In the genomic region with DNA sequence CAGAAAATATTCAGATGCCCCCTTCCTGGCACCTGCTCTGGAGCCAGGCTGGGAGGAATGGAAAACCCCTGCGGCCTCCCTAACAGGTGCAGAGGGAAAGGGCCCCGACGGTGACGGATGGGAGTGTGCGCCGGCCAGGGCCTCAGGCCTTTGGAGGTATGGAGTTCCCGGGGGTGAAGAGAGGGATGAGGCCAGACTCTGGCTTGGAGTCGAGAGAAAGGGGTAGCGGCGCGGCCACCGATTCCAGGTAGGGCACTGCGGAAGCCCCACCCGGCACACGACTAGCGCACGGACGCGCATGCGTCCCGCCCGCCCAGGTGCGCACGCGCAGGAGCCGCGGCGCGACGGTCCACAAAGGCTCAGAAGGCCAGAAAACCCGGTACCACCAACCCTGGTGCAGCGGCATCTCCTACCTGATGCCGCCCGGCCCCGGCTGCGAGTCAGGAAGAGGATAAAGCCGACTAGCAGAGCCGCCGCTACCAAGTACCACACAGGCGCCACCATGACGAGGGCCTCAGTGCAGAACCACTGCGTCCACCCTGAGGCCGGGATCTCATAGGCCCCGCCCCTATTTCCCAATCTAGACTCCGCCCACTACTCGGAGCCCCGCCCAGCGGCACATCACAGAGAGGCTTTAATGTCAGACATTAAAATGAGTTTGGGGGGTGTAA, we compare ENCODE assay signal across 8 cellular contexts. TPM values are rescaled to one million over a fixed set of nuclear protein-coding genes. Genes with fewer than 3 reads are reported as not detected.
DNase-seq lines count a peak whose midpoint lies in the region; TF ChIP-seq lines count a peak whose summit lies in the region.

DDRGK1 (minus strand) TSS at position 559 of the 671 bp plus-strand sequence; CDS start at position 504, 55 bp downstream.

- TF ChIP-seq EP300 in ovary (IDR thresholded peaks at IDR 0.05), result no peak

- POLR2A ChIA-PET in HEK293T (lab: Yijun Ruan, JAX), result interaction anchor here (1.4 to 1.7 kb wide), 2 partner anchors 12 to 20 kb away, joined by 5 to 8 read pairs; no protein-coding TSS in a partner anchor

- peak within 1 kb of the TSS; percentile 70 for H3K4me3 ChIP-seq in ovary
- peak within 1 kb of the TSS; percentile 84 for H3K4me3 ChIP-seq in thymus (ENCODE audit: low read length)

- TF ChIP-seq POLR2A in ovary (IDR thresholded peaks at IDR 0.05), result peak; percentile 83

- intact Hi-C loops in ovary (cut with DNase I), result no loop called here

- WGBS in ovary, 3 donors, result 0 to 1% (median 1%) methylated on average over 42 to 48 of the region's 48 CpGs
- WGBS in thymus, result under 1% methylated on average over 48 of the region's 48 CpGs

- peaks cover 23% of the 10 kb centered on the region for H3K4me1 Mint-ChIP-seq in activated naive CD8-positive, alpha-beta T cell (ENCODE audit: low read depth)
- peaks cover 1% of the 10 kb centered on the region for H3K4me1 Mint-ChIP-seq in glutamatergic neuron (ENCODE audit: low read depth, unreplicated experiment)

- peak within 1 kb of the TSS; percentile 96 for H3K4me3 Mint-ChIP-seq in activated naive CD8-positive, alpha-beta T cell
- peak within 1 kb of the TSS; percentile 95 for H3K4me3 Mint-ChIP-seq in glutamatergic neuron (ENCODE audit: unreplicated experiment)

- H3K27me3 ChIP-seq in ovary (no peaks in the 10 kb centered on the region), thymus (ENCODE audit: control insufficient read depth, insufficient read depth) (no peaks in the 10 kb centered on the region)

- H3K36me3 ChIP-seq in ovary, result no peaks in the 10 kb centered on the region
- peaks cover 13% of the 10 kb centered on the region for H3K36me3 ChIP-seq in thymus (ENCODE audit: control insufficient read depth, insufficient read depth)

- peaks cover 7% of the 10 kb centered on the region for H3K4me1 ChIP-seq in ovary (ENCODE audit: insufficient read depth)
- H3K4me1 ChIP-seq in thymus (ENCODE audit: control insufficient read depth, insufficient read depth, low read length), result peaks cover 8% of the 10 kb centered on the region

- H3K36me3 Mint-ChIP-seq in activated naive CD8-positive, alpha-beta T cell, result peaks cover 6% of the 10 kb centered on the region
- H3K36me3 Mint-ChIP-seq in glutamatergic neuron (ENCODE audit: unreplicated experiment), result no peaks in the 10 kb centered on the region

- peak within 1 kb of the TSS; percentile 94 for H3K27ac Mint-ChIP-seq in activated naive CD8-positive, alpha-beta T cell
- H3K27ac Mint-ChIP-seq in glutamatergic neuron (ENCODE audit: unreplicated experiment), result peak within 1 kb of the TSS; percentile 82

- H3K27ac ChIP-seq in ovary (peak within 1 kb of the TSS; percentile 24 to 68), thymus (ENCODE audit: low read depth) (peak within 1 kb of the TSS; percentile 94)

- DNase-seq in GM03348 (ENCODE audit: low spot score) (peak; percentile 96), HEK293T (ENCODE audit: extremely low spot score) (peak; percentile 92), NAMALWA (ENCODE audit: low spot score) (peak; percentile 90), SKM-1 treated with dmso at 0.1 percent for 144 hours (lab: John Stamatoyannopoulos, UW; ENCODE audit: unreplicated experiment) (peak; percentile 28), glutamatergic neuron (peak; percentile 88), ovary (peak; percentile 86 to 95 (median 93))

- no peaks in the 10 kb centered on the region for H3K9me3 Mint-ChIP-seq in activated naive CD8-positive, alpha-beta T cell (ENCODE audit: low read depth)
- H3K9me3 Mint-ChIP-seq in glutamatergic neuron (ENCODE audit: unreplicated experiment), result peaks cover 2% of the 10 kb centered on the region

- no peaks in the 10 kb centered on the region for H3K27me3 Mint-ChIP-seq in activated naive CD8-positive, alpha-beta T cell
- no peaks in the 10 kb centered on the region for H3K27me3 Mint-ChIP-seq in glutamatergic neuron (ENCODE audit: unreplicated experiment)

- H3K9me3 ChIP-seq in ovary (no peaks in the 10 kb centered on the region), thymus (ENCODE audit: control insufficient read depth) (no peaks in the 10 kb centered on the region)

- CTCF ChIA-PET in HEK293T (lab: Yijun Ruan, JAX), result no interaction called here

- TF ChIP-seq CTCF in glutamatergic neuron (IDR thresholded peaks at IDR 0.05; ENCODE audit: partially characterized antibody, unreplicated experiment) (no peak), ovary (IDR thresholded peaks at IDR 0.05) (peak in 1 of 3 donors; percentile 17)

TF ChIP-seq in HEK293T, 16 proteins besides CTCF, POLR2A, EP300 and RAD21:
- TF ChIP-seq TARDBP (IDR thresholded peaks at IDR 0.05) (no peak), L3MBTL2 (conservative IDR thresholded peaks at IDR 0.05) (peak; percentile 32; the same call in 1 of the 2 replicates), ELF4 (IDR thresholded peaks at IDR 0.05) (no peak), BHLHE40 (IDR thresholded peaks at IDR 0.05; ENCODE audit: borderline replicate concordance) (no peak), LEF1 (IDR thresholded peaks at IDR 0.05; ENCODE audit: borderline replicate concordance) (no peak), SUZ12 (IDR thresholded peaks at IDR 0.05) (no peak)

RNA-seq across cellular contexts. Expression of gene DDRGK1, which starts in this region (rescaled TPM):
- total RNA-seq in glutamatergic neuron (ENCODE audit: unreplicated experiment) (59.3 TPM), ovary (10 to 100 TPM; 44.2 to 63.9 (median 52.5) TPM)
- polyA plus RNA-seq in ovary (10 to 100 TPM; 38.5 to 60.6 TPM), thymus (42.7 TPM)

Comparison
In these comparisons a context has a peak if more than half of its experiments do, and no peak if none do; other contexts are left out.
1. Peak in every context shown above with its lines: DNase-seq, H3K4me3 ChIP-seq and H3K27ac ChIP-seq.
2. DNase-seq: peak in every context shown above with its lines; median percentile 96 in GM03348; 93 in ovary; 92 in HEK293T; 90 in NAMALWA; 88 in glutamatergic neuron; 28 in SKM-1 treated with dmso at 0.1 percent for 144 hours.